In genomic region chr11:113464416-113464815, GRCh38 we compare ENCODE assay signal across 24 cellular contexts. TPM values are rescaled to one million over a fixed set of nuclear protein-coding genes. Genes with fewer than 3 reads are reported as not detected.
"Had no signal": no experiment of that assay in that cellular context is flagged by ENCODE, and none has a peak within 500 bp of the region (broad histone marks: within the 10 kb centered on the region; RNA-seq: fewer than 3 reads in every experiment).

No MANE protein-coding gene starts in this region.

- H3K27ac Mint-ChIP-seq: activated CD4-positive, alpha-beta T cell treated with anti-CD3 and anti-CD28 coated beads, Interleukin-2, amount 10 ng/mL, durations not matched to agents 24 days and 14 days; activated CD8-positive, alpha-beta memory T cell treated with anti-CD3 and anti-CD28 coated beads, Interleukin-2, amount 10 ng/mL, durations not matched to agents 7 days and 5 days; activated CD8-positive, alpha-beta T cell treated with anti-CD3 and anti-CD28 coated beads for 36 hours; activated naive CD4-positive, alpha-beta T cell treated with anti-CD3 and anti-CD28 coated beads, Interleukin-2, amount 10 ng/mL, durations not matched to agents 7 days and 5 days; immature natural killer cell; mesothelial cell of epicardium; natural killer cell; stimulated activated naive CD8-positive, alpha-beta T cell treated with anti-CD3 and anti-CD28 coated beads, Interleukin-15, amount 100 ng/mL, for 72 hours had no signal

- H3K9me3 Mint-ChIP-seq: activated CD4-positive, alpha-beta T cell treated with anti-CD3 and anti-CD28 coated beads, Interleukin-2, amount 10 ng/mL, durations not matched to agents 24 days and 14 days; activated CD8-positive, alpha-beta T cell treated with anti-CD3 and anti-CD28 coated beads for 36 hours; activated naive CD4-positive, alpha-beta T cell treated with anti-CD3 and anti-CD28 coated beads, Interleukin-2, amount 10 ng/mL, durations not matched to agents 7 days and 5 days; immature natural killer cell; mesothelial cell of epicardium; natural killer cell; stimulated activated naive CD8-positive, alpha-beta T cell treated with anti-CD3 and anti-CD28 coated beads, Interleukin-15, amount 100 ng/mL, for 72 hours had no signal

- ATAC-seq: activated CD4-positive, CD25-positive, alpha-beta regulatory T cell treated with anti-CD3 and anti-CD28 coated beads, Interleukin-2, amount 50 U/mL, for 24 hours; activated CD8-positive, alpha-beta memory T cell treated with anti-CD3 and anti-CD28 coated beads, Interleukin-2, amount 10 ng/mL, durations not matched to agents 7 days and 5 days; activated CD8-positive, alpha-beta T cell treated with anti-CD3 and anti-CD28 coated beads for 36 hours; left lung; natural killer cell; stimulated activated naive CD8-positive, alpha-beta T cell treated with anti-CD3 and anti-CD28 coated beads, Interleukin-15, amount 100 ng/mL, for 72 hours had no signal

- H3K36me3 Mint-ChIP-seq: activated CD8-positive, alpha-beta memory T cell treated with anti-CD3 and anti-CD28 coated beads, Interleukin-2, amount 10 ng/mL, durations not matched to agents 7 days and 5 days; activated naive CD4-positive, alpha-beta T cell treated with anti-CD3 and anti-CD28 coated beads, Interleukin-2, amount 10 ng/mL, durations not matched to agents 7 days and 5 days; immature natural killer cell; mesothelial cell of epicardium; natural killer cell had no signal

- H3K4me1 Mint-ChIP-seq: activated CD4-positive, alpha-beta T cell treated with anti-CD3 and anti-CD28 coated beads, Interleukin-2, amount 10 ng/mL, durations not matched to agents 24 days and 14 days; activated naive CD4-positive, alpha-beta T cell treated with anti-CD3 and anti-CD28 coated beads, Interleukin-2, amount 10 ng/mL, durations not matched to agents 7 days and 5 days; immature natural killer cell; mesothelial cell of epicardium; natural killer cell; stimulated activated naive CD8-positive, alpha-beta T cell treated with anti-CD3 and anti-CD28 coated beads, Interleukin-15, amount 100 ng/mL, for 72 hours had no signal

- DNase-seq: activated CD4-positive, alpha-beta T cell treated with anti-CD3 and anti-CD28 coated beads, Interleukin-2, amount 10 ng/mL, durations not matched to agents 24 days and 14 days; activated CD8-positive, alpha-beta memory T cell treated with anti-CD3 and anti-CD28 coated beads, Interleukin-2, amount 10 ng/mL, durations not matched to agents 7 days and 5 days; activated CD8-positive, alpha-beta T cell treated with anti-CD3 and anti-CD28 coated beads for 36 hours; activated effector memory CD4-positive, alpha-beta T cell treated with anti-CD3 and anti-CD28 coated beads, Interleukin-2, amount 50 U/mL, for 16 hours; activated naive CD4-positive, alpha-beta T cell treated with anti-CD3 and anti-CD28 coated beads, Interleukin-2, amount 10 ng/mL, durations not matched to agents 7 days and 5 days; activated T-cell treated with anti-CD3 and anti-CD28 coated beads for 4 hours; amygdala; cerebellar nuclear complex; cortex of kidney; erythroblast; foreskin melanocyte; immature natural killer cell; kidney glomerular epithelial cell; left lung; natural killer cell; stimulated activated CD4-positive, alpha-beta T cell treated with anti-CD3 and anti-CD28 coated beads, Interleukin-4, amount 100 ng/mL, for 24 hours; stimulated activated naive CD8-positive, alpha-beta T cell treated with anti-CD3 and anti-CD28 coated beads, Interleukin-15, amount 100 ng/mL, for 72 hours; tibial artery had no signal

- H3K4me3 Mint-ChIP-seq: activated CD4-positive, alpha-beta T cell treated with anti-CD3 and anti-CD28 coated beads, Interleukin-2, amount 10 ng/mL, durations not matched to agents 24 days and 14 days; activated CD8-positive, alpha-beta memory T cell treated with anti-CD3 and anti-CD28 coated beads, Interleukin-2, amount 10 ng/mL, durations not matched to agents 7 days and 5 days; activated CD8-positive, alpha-beta T cell treated with anti-CD3 and anti-CD28 coated beads for 36 hours; activated naive CD4-positive, alpha-beta T cell treated with anti-CD3 and anti-CD28 coated beads, Interleukin-2, amount 10 ng/mL, durations not matched to agents 7 days and 5 days; immature natural killer cell; mesothelial cell of epicardium; natural killer cell; stimulated activated naive CD8-positive, alpha-beta T cell treated with anti-CD3 and anti-CD28 coated beads, Interleukin-15, amount 100 ng/mL, for 72 hours had no signal

RNA-seq across cellular contexts. Expression of gene DRD2, which starts 10.8 kb away (rescaled TPM):
- total RNA-seq: activated CD4-positive, alpha-beta T cell treated with anti-CD3 and anti-CD28 coated beads, Interleukin-2, amount 10 ng/mL, durations not matched to agents 24 days and 14 days; activated CD8-positive, alpha-beta T cell treated with anti-CD3 and anti-CD28 coated beads for 36 hours; left lung; lung microvascular endothelial cell; natural killer cell; osteocyte; right atrium auricular region; T-helper 2 cell treated with Interferon-gamma antibody and Interleukin-4, amounts not matched to agents 100 ng/mL and 5 ng/mL, for 36 hours had no signal
